8 cellular contexts compared by ENCODE assay signal in the genomic region with DNA sequence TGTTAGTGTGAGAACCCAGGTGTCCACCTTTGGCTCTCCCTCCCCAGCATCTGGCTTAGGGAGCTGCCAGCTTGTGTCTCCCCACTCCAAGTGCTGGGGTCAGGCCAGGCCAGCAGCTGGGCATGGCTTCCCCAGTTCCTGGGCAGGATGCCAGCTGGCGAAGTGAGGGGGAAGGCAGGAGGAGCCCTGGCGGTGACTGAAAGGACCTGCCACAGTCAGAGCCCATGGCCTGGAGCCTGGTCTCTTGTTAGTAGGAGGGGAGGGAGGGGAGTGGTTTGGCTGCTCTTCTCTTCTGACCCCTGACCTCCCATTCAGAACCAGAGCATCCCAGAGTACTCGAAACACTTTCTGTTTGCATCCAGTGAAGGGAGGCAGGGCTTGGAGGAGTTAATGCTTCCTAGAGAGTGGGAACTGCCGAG. TPM values are rescaled to one million over a fixed set of nuclear protein-coding genes. Genes with fewer than 3 reads are reported as not detected.
DNase-seq lines count a peak whose midpoint lies in the region; ATAC-seq and TF ChIP-seq lines count a peak whose summit lies in the region.

No MANE protein-coding gene starts in this region.

- no peaks in the 10 kb centered on the region for H3K9me3 ChIP-seq in breast epithelium
- no peaks in the 10 kb centered on the region for H3K9me3 ChIP-seq in gastrocnemius medialis

- peak; percentile 77 to 83 for ATAC-seq in gastrocnemius medialis
- no peak for ATAC-seq in HG02852 (IDR thresholded peaks at IDR 0.05; ENCODE audit: unreplicated experiment)

- peak; percentile 84 to 86 (median 85) for TF ChIP-seq CTCF in breast epithelium (IDR thresholded peaks at IDR 0.05)
- TF ChIP-seq CTCF in gastrocnemius medialis (IDR thresholded peaks at IDR 0.05 in 4 of 5, conservative IDR thresholded peaks at IDR 0.05 in 1 of 5): peak; percentile 49 to 58 (median 55)

- peak overlapping the region; percentile 95 to 99 for H3K27ac ChIP-seq in breast epithelium
- H3K27ac ChIP-seq in gastrocnemius medialis: peak overlapping the region; percentile 77 to 89 (median 81)

- no peaks in the 10 kb centered on the region for H3K36me3 ChIP-seq in breast epithelium
- no peaks in the 10 kb centered on the region for H3K36me3 ChIP-seq in gastrocnemius medialis

- H3K4me1 ChIP-seq in breast epithelium: peaks cover 12 to 13% of the 10 kb centered on the region in 2 donors
- peaks cover 41 to 47% of the 10 kb centered on the region in 2 donors for H3K4me1 ChIP-seq in gastrocnemius medialis

- TF ChIP-seq POLR2A in breast epithelium (IDR thresholded peaks at IDR 0.05) (no peak), gastrocnemius medialis (IDR thresholded peaks at IDR 0.05) (no peak)

- DNase-seq in COLO829 (ENCODE audit: low spot score) (peak; percentile 86), LoVo (ENCODE audit: low spot score) (peak; percentile 78), SK-MEL-5 (ENCODE audit: low read depth, low spot score) (peak; percentile 84), breast epithelium (ENCODE audit: low spot score in 2 of 2) (peak; percentile 98 to 100), iPS-NIHi11 (ENCODE audit: low spot score) (peak; percentile 76), gastrocnemius medialis (peak; percentile 91 to 97), SKM-1 (lab: John Stamatoyannopoulos, UW; ENCODE audit: unreplicated experiment) (no peak)

- H3K27me3 ChIP-seq in breast epithelium (no peaks in the 10 kb centered on the region), gastrocnemius medialis (peaks cover 17 to 18% (median 17%) of the 10 kb centered on the region in 3 donors)

- intact Hi-C loops in breast epithelium (cut with DNase I; ENCODE audit: low total_unique reads): no loop called here
- intact Hi-C loops in gastrocnemius medialis (cut with DNase I; ENCODE audit: low total_unique reads): loop anchor here (2.0 to 10.0 kb wide), 2 partner anchors 54 to 166 kb away; partner anchors contain the start of gene KDM6B

- in situ Hi-C loops in SK-MEL-5 (cut with HindIII; ENCODE audit: low pct_unique_long_range_greater_than_20kb, low sequenced_read_pairs) (no loop called here), gastrocnemius medialis (cut with MboI; ENCODE audit: low sequenced_read_pairs in 4 of 4) (loop anchor here in 1 of 4 donors (25.0 kb wide), 1 partner anchor 152 kb away; no protein-coding TSS in a partner anchor)

- peak overlapping the region in 2 of 3 donors; percentile 86 to 93 for H3K4me3 ChIP-seq in breast epithelium
- H3K4me3 ChIP-seq in gastrocnemius medialis: peak overlapping the region in 2 of 4 donors; percentile 2 to 14

RNA-seq across cellular contexts. Expression of gene CHD3, which starts 0.6 kb away (rescaled TPM):
- total RNA-seq in SK-MEL-5 (2014; rRNA removed; shearing (Covaris generic)): 68.4 and 74.0 TPM in 2 replicates
- 77.6 and 110 TPM in 2 replicates for polyA plus RNA-seq in SK-MEL-5 (2015; cell fraction: cytosol; rRNA removed)
- 268 and 271 TPM in 2 replicates for polyA plus RNA-seq in SK-MEL-5 (2015; cell fraction: nucleus; rRNA removed)
- 10 to 100 TPM; 47.5 to 99.0 (median 90.0) TPM for total RNA-seq in breast epithelium
- total RNA-seq in gastrocnemius medialis: 1 to 10 TPM; 5.4 to 7.7 (median 6.0) TPM

RNA-seq across cellular contexts. Expression of gene RNF227, which starts 26.9 kb away (rescaled TPM):
- total RNA-seq in SK-MEL-5 (2014; rRNA removed; shearing (Covaris generic)): 4.3 and 5.7 TPM in 2 replicates
- polyA plus RNA-seq in SK-MEL-5 (2015; cell fraction: cytosol; rRNA removed): 8.9 and 14.0 TPM in 2 replicates
- 6.3 and 6.7 TPM in 2 replicates for polyA plus RNA-seq in SK-MEL-5 (2015; cell fraction: nucleus; rRNA removed)
- 10 to 100 TPM in 1 of 3 donors, 1 to 10 TPM in 2; 4.6 to 19.5 (median 8.6) TPM for total RNA-seq in breast epithelium
- total RNA-seq in gastrocnemius medialis: 1 to 10 TPM in 1 of 4 donors, under 1 TPM in 2, not detected in 1; 0.51 to 1.2 (median 0.62) TPM

RNA-seq across cellular contexts. Expression of gene CYB5D1, which starts 31.4 kb away (rescaled TPM):
- 7.2 and 7.5 TPM in 2 replicates for total RNA-seq in SK-MEL-5 (2014; rRNA removed; shearing (Covaris generic))
- 4.5 and 10.7 TPM in 2 replicates for polyA plus RNA-seq in SK-MEL-5 (2015; cell fraction: cytosol; rRNA removed)
- 10.9 and 13.6 TPM in 2 replicates for polyA plus RNA-seq in SK-MEL-5 (2015; cell fraction: nucleus; rRNA removed)
- total RNA-seq in breast epithelium (10 to 100 TPM in 2 of 3 donors, 1 to 10 TPM in 1; 8.2 to 20.5 (median 13.4) TPM), gastrocnemius medialis (10 to 100 TPM in 2 of 4 donors, 1 to 10 TPM in 2; 4.1 to 14.7 (median 9.0) TPM)

RNA-seq across cellular contexts. Expression of gene NAA38, which starts 31.8 kb away (rescaled TPM):
- total RNA-seq in SK-MEL-5 (2014; rRNA removed; shearing (Covaris generic)): 74.5 and 83.3 TPM in 2 replicates
- 55.6 and 83.4 TPM in 2 replicates for polyA plus RNA-seq in SK-MEL-5 (2015; cell fraction: cytosol; rRNA removed)
- 6.4 and 9.3 TPM in 2 replicates for polyA plus RNA-seq in SK-MEL-5 (2015; cell fraction: nucleus; rRNA removed)
- 10 to 100 TPM; 84.7 to 92.4 (median 89.9) TPM for total RNA-seq in breast epithelium
- total RNA-seq in gastrocnemius medialis: 100 to 1,000 TPM in 2 of 4 donors, 10 to 100 TPM in 2; 57.4 to 133 (median 96.6) TPM

RNA-seq across cellular contexts. Expression of gene TMEM88, which starts 34.3 kb away (rescaled TPM):
- total RNA-seq in SK-MEL-5 (2014; rRNA removed; shearing (Covaris generic)): 0.18 and 0.80 TPM in 2 replicates
- 0.51 and 0.60 TPM in 2 replicates for polyA plus RNA-seq in SK-MEL-5 (2015; cell fraction: cytosol; rRNA removed)
- 6.4 and 14.9 TPM in 2 replicates for polyA plus RNA-seq in SK-MEL-5 (2015; cell fraction: nucleus; rRNA removed)
- total RNA-seq in breast epithelium: 10 to 100 TPM in 1 of 3 donors, 1 to 10 TPM in 2; 4.8 to 21.0 (median 5.7) TPM
- 10 to 100 TPM; 18.8 to 56.8 (median 27.9) TPM for total RNA-seq in gastrocnemius medialis
